8 cellular contexts compared by ENCODE assay signal in genomic region chr6:28838634-28839442, GRCh38.
DNase-seq lines count a peak whose midpoint lies in the region; ATAC-seq and TF ChIP-seq lines count a peak whose summit lies in the region.

No MANE protein-coding gene starts in this region.

- peak; percentile 82 for ATAC-seq in HG02759 (IDR thresholded peaks at IDR 0.05; ENCODE audit: unreplicated experiment)
- ATAC-seq in activated naive CD8-positive, alpha-beta T cell treated with anti-CD3 and anti-CD28 coated beads, Interleukin-2, amount 50 U/mL, for 24 hours: peak; percentile 89
- peak; percentile 69 to 96 (median 92) for ATAC-seq in heart left ventricle

- H3K27me3 Mint-ChIP-seq in activated naive CD8-positive, alpha-beta T cell treated with anti-CD3 and anti-CD28 coated beads, Interleukin-2, amount 50 U/mL, for 24 hours: peaks cover 47% of the 10 kb centered on the region

- H3K4me1 Mint-ChIP-seq in activated naive CD8-positive, alpha-beta T cell treated with anti-CD3 and anti-CD28 coated beads, Interleukin-2, amount 50 U/mL, for 24 hours: peaks cover 21% of the 10 kb centered on the region

- TF ChIP-seq EP300 in tibial nerve (IDR thresholded peaks at IDR 0.05): no peak

- H3K4me3 ChIP-seq in GM06990 (replicated peaks; ENCODE audit: low read depth, low read length) (peak overlapping the region; percentile 74), heart left ventricle (peak overlapping the region; percentile 41 to 76 (median 63)), tibial nerve (peak overlapping the region; percentile 45 to 82 (median 60))

- peak overlapping the region; percentile 92 for H3K4me3 Mint-ChIP-seq in activated naive CD8-positive, alpha-beta T cell treated with anti-CD3 and anti-CD28 coated beads, Interleukin-2, amount 50 U/mL, for 24 hours

- H3K36me3 ChIP-seq in GM06990 (ENCODE audit: control insufficient read depth, insufficient read depth, low read length) (no peaks in the 10 kb centered on the region), heart left ventricle (no peaks in the 10 kb centered on the region), tibial nerve (no peaks in the 10 kb centered on the region)

- peak; percentile 89 for DNase-seq in GM06990 (ENCODE audit: extremely low read depth, insufficient read length)
- DNase-seq in NCI-H1417 treated with DMSO at 0.1 percent for 48 hours (lab: John Stamatoyannopoulos, UW): peak; percentile 54
- peak; percentile 87 for DNase-seq in SW480 (ENCODE audit: low spot score)
- DNase-seq in activated naive CD8-positive, alpha-beta T cell treated with anti-CD3 and anti-CD28 coated beads, Interleukin-2, amount 50 U/mL, for 24 hours: peak; percentile 92
- peak; percentile 70 to 88 (median 82) for DNase-seq in heart left ventricle
- DNase-seq in pons (ENCODE audit: low spot score): peak; percentile 74
- peak; percentile 57 to 70 for DNase-seq in tibial nerve (ENCODE audit: low spot score in 2 of 2)

- peak overlapping the region; percentile 93 for H3K27ac Mint-ChIP-seq in activated naive CD8-positive, alpha-beta T cell treated with anti-CD3 and anti-CD28 coated beads, Interleukin-2, amount 50 U/mL, for 24 hours

- WGBS in heart left ventricle, 4 donors: 0 to 1% (median 1%) methylated on average over 27 to 43 of the region's 43 CpGs
- 1% methylated on average over 43 of the region's 43 CpGs for WGBS in tibial nerve, 2 donors

- H3K4me1 ChIP-seq in heart left ventricle (peaks cover 0 to 24% (median 12%) of the 10 kb centered on the region in 12 donors), tibial nerve (peaks cover 0 to 24% (median 13%) of the 10 kb centered on the region in 4 donors)

- TF ChIP-seq CTCF in GM06990 (IDR thresholded peaks at IDR 0.05; ENCODE audit: insufficient read depth, low read length, poor library complexity, severe bottlenecking): peak; percentile 79
- TF ChIP-seq CTCF in heart left ventricle (IDR thresholded peaks at IDR 0.05): peak; percentile 26 to 67 (median 53)
- peak; percentile 32 to 57 (median 53) for TF ChIP-seq CTCF in tibial nerve (IDR thresholded peaks at IDR 0.05)

- intact Hi-C loops in heart left ventricle (cut with DNase I): loop anchor here in 9 of 10 donors (1.0 to 10.0 kb wide), 12 partner anchors 24 to 178 kb away; no protein-coding TSS in a partner anchor

- H3K27me3 ChIP-seq in GM06990 (replicated peaks; ENCODE audit: control insufficient read depth, insufficient read depth, low read length) (no peaks in the 10 kb centered on the region), heart left ventricle (peaks cover 0 to 66% (median 7%) of the 10 kb centered on the region in 9 donors), tibial nerve (peaks cover 0 to 11% of the 10 kb centered on the region in 2 donors)

- no peaks in the 10 kb centered on the region for H3K9me3 Mint-ChIP-seq in activated naive CD8-positive, alpha-beta T cell treated with anti-CD3 and anti-CD28 coated beads, Interleukin-2, amount 50 U/mL, for 24 hours

- peak overlapping the region in 8 of 12 donors; percentile 14 to 81 (median 44) for H3K27ac ChIP-seq in heart left ventricle
- H3K27ac ChIP-seq in tibial nerve: peak overlapping the region; percentile 37 to 85 (median 58)

- H3K9me3 ChIP-seq in heart left ventricle: no peaks in the 10 kb centered on the region
- H3K9me3 ChIP-seq in tibial nerve: no peaks in the 10 kb centered on the region

- no peak for TF ChIP-seq POLR2A in heart left ventricle (IDR thresholded peaks at IDR 0.05)
- TF ChIP-seq POLR2A in tibial nerve (IDR thresholded peaks at IDR 0.05): no peak

- H3K36me3 Mint-ChIP-seq in activated naive CD8-positive, alpha-beta T cell treated with anti-CD3 and anti-CD28 coated beads, Interleukin-2, amount 50 U/mL, for 24 hours (ENCODE audit: low read depth): peaks cover 3% of the 10 kb centered on the region

Comparison
In these comparisons a context has a peak if more than half of its experiments do, and no peak if none do; other contexts are left out.
1. Peak in every context shown above with its lines: DNase-seq, ATAC-seq, H3K4me3 ChIP-seq and H3K27ac ChIP-seq.